In genomic region chr9:133667759-133668450, GRCh38 we compare ENCODE assay signal across 29 cellular contexts. TPM values are rescaled to one million over a fixed set of nuclear protein-coding genes. Genes with fewer than 3 reads are reported as not detected.
DNase-seq lines count a peak whose midpoint lies in the region; ATAC-seq, FAIRE-seq and TF ChIP-seq lines count a peak whose summit lies in the region.
"Had no signal": no experiment of that assay in that cellular context is flagged by ENCODE, and none has a peak within 500 bp of the region (broad histone marks: within the 10 kb centered on the region; RNA-seq: fewer than 3 reads in every experiment).

No MANE protein-coding gene starts in this region.

- no peak overlapping the region for H4K91ac ChIP-seq in IMR-90 (ENCODE audit: insufficient read depth, low read depth, low read length)
- H4K91ac ChIP-seq in H1 (replicated peaks; ENCODE audit: insufficient read length, low read length): no peak overlapping the region

- H2AFZ ChIP-seq in IMR-90 (replicated peaks; ENCODE audit: low read length, poor library complexity): no peak overlapping the region
- H2AFZ ChIP-seq in H1 (ENCODE audit: low read length): no peak overlapping the region
- H2AFZ ChIP-seq: GM23338 had no signal

- dilution Hi-C loops in IMR-90 (cut with HindIII; ENCODE audit: low sequenced_read_pairs, unreplicated experiment): no loop called here

- peak; percentile 40 for ATAC-seq in stimulated activated naive CD8-positive, alpha-beta T cell treated with anti-CD3 and anti-CD28 coated beads, Interleukin-15, amount 100 ng/mL, for 72 hours
- no peak for ATAC-seq in stimulated activated naive CD8-positive, alpha-beta T cell treated with anti-CD3 and anti-CD28 coated beads, Interleukin-15, Interleukin-2, amounts not matched to agents 100 U/mL and 50 U/mL, for 24 hours
- ATAC-seq in IMR-90 (ENCODE audit: low read depth): no peak
- no peak for ATAC-seq in GM21367 (IDR thresholded peaks at IDR 0.05; ENCODE audit: unreplicated experiment)
- no peak for ATAC-seq in activated naive CD4-positive, alpha-beta T cell treated with anti-CD3 and anti-CD28 coated beads, Interleukin-2, amount 50 U/mL, for 72 hours
- ATAC-seq in HG03108 (IDR thresholded peaks at IDR 0.05; ENCODE audit: unreplicated experiment): no peak
- ATAC-seq: GM23338, HCT116, Right ventricle myocardium inferior had no signal

- TF ChIP-seq CTCF in IMR-90 (conservative IDR thresholded peaks at IDR 0.05; ENCODE audit: low read depth, low read length) (no peak), H1 (IDR thresholded peaks at IDR 0.05; ENCODE audit: control extremely low read depth in 1 of 3, insufficient read depth in 1 of 3, low read depth in 1 of 3, low read length in 3 of 3) (no peak)

- H3K27ac ChIP-seq in IMR-90 (ENCODE audit: insufficient read depth, low read length) (no peak overlapping the region), H1 (ENCODE audit: low read depth, low read length) (no peak overlapping the region)
- H3K27ac ChIP-seq: BLaER1 treated with 17β-estradiol and CSF1 and Interleukin-3, amounts not matched to agents 10 nM and 100 nM; SJSA1 had no signal

- H3K14ac ChIP-seq in IMR-90 (replicated peaks; ENCODE audit: low read depth, low read length): no peak overlapping the region
- no peak overlapping the region for H3K14ac ChIP-seq in H1 (ENCODE audit: insufficient read length)

- H4K8ac ChIP-seq in IMR-90 (ENCODE audit: low read depth in 2 of 2, low read length in 2 of 2) (no peak overlapping the region), H1 (ENCODE audit: extremely low read depth, insufficient read depth, low read length) (peak overlapping the region; percentile 2; the same call in 1 of the 2 replicates)

- H3K4me1 Mint-ChIP-seq in stimulated activated naive CD8-positive, alpha-beta T cell treated with anti-CD3 and anti-CD28 coated beads, Interleukin-15, amount 100 ng/mL, for 72 hours: no peaks in the 10 kb centered on the region
- H3K4me1 Mint-ChIP-seq: GM23338, IgD-negative memory B cell had no signal

- H3K4me2 ChIP-seq in IMR-90 (ENCODE audit: low read depth, low read length) (no peak overlapping the region), H1 (ENCODE audit: insufficient read depth in 1 of 2, low read depth in 2 of 2, low read length in 2 of 2) (no peak overlapping the region)
- H3K4me2 ChIP-seq: BLaER1 treated with 17β-estradiol and CSF1 and Interleukin-3, amounts not matched to agents 10 nM and 100 nM; GM23338 had no signal

- 79% methylated on average over 8 of the region's 17 CpGs; no CpG with 5 or more reads in 1 of the 2 experiments for WGBS in IMR-90 (ENCODE audit: extremely low coverage in 2 of 2, insufficient read length in 1 of 2), 2 experiments
- 82% methylated on average over 8 of the region's 17 CpGs; no CpG with 5 or more reads in 1 of the 2 experiments for WGBS in H1 (ENCODE audit: extremely low coverage in 1 of 2, insufficient coverage in 1 of 2, insufficient read length in 1 of 2, insufficient replicate concordance in 2 of 2, low coverage in 1 of 2, low lambda C conversion rate in 2 of 2, missing lambda C conversion rate in 1 of 2), 2 experiments

- BruUV-seq in IMR-90 (replicated peaks; lab: Mats Ljungman, UMichigan): no TSS peak

- TF ChIP-seq POLR2A in IMR-90 (IDR thresholded peaks at IDR 0.05; ENCODE audit: low read depth, low read length) (no peak), H1 (IDR thresholded peaks at IDR 0.05; ENCODE audit: control extremely low read depth in 1 of 2, low read depth in 2 of 2, low read length in 2 of 2) (no peak)

- H3K56ac ChIP-seq in IMR-90 (ENCODE audit: extremely low read depth, insufficient read depth, low read length): no peak overlapping the region
- H3K56ac ChIP-seq in H1 (replicated peaks; ENCODE audit: insufficient read length, low read depth, low read length): no peak overlapping the region

- in situ Hi-C loops in IMR-90 (cut with MboI; ENCODE audit: low sequenced_read_pairs): no loop called here

- H2BK5ac ChIP-seq in IMR-90 (ENCODE audit: low read depth, low read length, poor library complexity, severe bottlenecking): no peak overlapping the region
- no peak overlapping the region for H2BK5ac ChIP-seq in H1 (ENCODE audit: low read depth, low read length)

- no peaks in the 10 kb centered on the region for H4K20me1 ChIP-seq in IMR-90 (ENCODE audit: insufficient read depth, low read length)
- H4K20me1 ChIP-seq in H1 (replicated peaks in 1 of 2; ENCODE audit: control insufficient read depth in 1 of 2, insufficient read depth in 2 of 2, low read length in 2 of 2): no peaks in the 10 kb centered on the region

- no peaks in the 10 kb centered on the region for H3K79me2 ChIP-seq in H1 (ENCODE audit: control insufficient read depth in 1 of 2, insufficient read depth in 2 of 2, low read length in 2 of 2)

- no peaks in the 10 kb centered on the region for H3K23me2 ChIP-seq in H1 (ENCODE audit: low read depth, low read length)

- no peaks in the 10 kb centered on the region; the same call in 1 of the 2 replicates for H3K27me3 ChIP-seq in IMR-90 (ENCODE audit: control insufficient read depth, insufficient read depth, low read length)
- no peaks in the 10 kb centered on the region; a peak in 1 of 7 replicates for H3K27me3 ChIP-seq in H1 (replicated peaks in 1 of 4; ENCODE audit: control insufficient read depth in 3 of 4, extremely low read depth in 1 of 4, insufficient read depth in 3 of 4, low read length in 3 of 4)
- H3K27me3 ChIP-seq: BLaER1 treated with 17β-estradiol and CSF1 and Interleukin-3, amounts not matched to agents 10 nM and 100 nM; SJSA1 had no signal

- H3K79me1 ChIP-seq in IMR-90 (ENCODE audit: low read depth in 1 of 2, low read length in 2 of 2) (no peaks in the 10 kb centered on the region), H1 (ENCODE audit: low read depth, low read length) (no peaks in the 10 kb centered on the region)

- H2AK5ac ChIP-seq in IMR-90 (ENCODE audit: low read depth, low read length): no peak overlapping the region
- no peak overlapping the region for H2AK5ac ChIP-seq in H1 (ENCODE audit: low read depth, low read length)

- no peak for DNase-seq in stimulated activated naive CD8-positive, alpha-beta T cell treated with anti-CD3 and anti-CD28 coated beads, Interleukin-15, amount 100 ng/mL, for 72 hours
- DNase-seq in stimulated activated naive CD8-positive, alpha-beta T cell treated with anti-CD3 and anti-CD28 coated beads, Interleukin-15, Interleukin-2, amounts not matched to agents 100 U/mL and 50 U/mL, for 24 hours: no peak
- DNase-seq in IMR-90 (no peak), H1 (ENCODE audit: low read depth in 1 of 2, low spot score in 2 of 2) (no peak), urothelium cell line (ENCODE audit: low spot score) (peak; percentile 21)
- DNase-seq in activated naive CD4-positive, alpha-beta T cell treated with anti-CD3 and anti-CD28 coated beads, Interleukin-2, amount 50 U/mL, for 72 hours (ENCODE audit: low spot score in 2 of 2): no peak
- DNase-seq: DMS53, GDM1, NCI-H1092, NCI-H1436, NCI-H187 treated with DMSO at 0.1 percent for 48 hours, NCI-H2227 treated with DMSO at 0.1 percent for 48 hours, NCI-H524, NCI-H774, SW 1271 had no signal

- H2BK120ac ChIP-seq in IMR-90 (ENCODE audit: low read depth, low read length): no peak overlapping the region
- no peak overlapping the region for H2BK120ac ChIP-seq in H1 (replicated peaks; ENCODE audit: low read depth, low read length)

- H3K9me3 Mint-ChIP-seq in stimulated activated naive CD8-positive, alpha-beta T cell treated with anti-CD3 and anti-CD28 coated beads, Interleukin-15, amount 100 ng/mL, for 72 hours: no peaks in the 10 kb centered on the region
- no peaks in the 10 kb centered on the region for H3K9me3 Mint-ChIP-seq in activated naive CD4-positive, alpha-beta T cell treated with anti-CD3 and anti-CD28 coated beads, Interleukin-2, amount 50 U/mL, for 72 hours
- H3K9me3 Mint-ChIP-seq: GM23338, IgD-negative memory B cell had no signal

- H3K9ac ChIP-seq in IMR-90 (ENCODE audit: low read depth, low read length) (no peak overlapping the region), H1 (replicated peaks in 1 of 4; ENCODE audit: extremely low read depth in 1 of 4, low read depth in 3 of 4, low read length in 3 of 4) (no peak overlapping the region)
- H3K9ac ChIP-seq: BLaER1 treated with 17β-estradiol and CSF1 and Interleukin-3, amounts not matched to agents 10 nM and 100 nM had no signal

- H3K4me3 ChIP-seq in IMR-90 (ENCODE audit: insufficient read depth, low read depth, low read length) (no peak overlapping the region), H1 (ENCODE audit: extremely low read depth in 1 of 4, insufficient read depth in 2 of 4, low read depth in 3 of 4, low read length in 4 of 4) (no peak overlapping the region)
- H3K4me3 ChIP-seq: BLaER1 treated with 17β-estradiol and CSF1 and Interleukin-3, amounts not matched to agents 10 nM and 100 nM; GM23338; SJSA1 had no signal

- no peak overlapping the region for H2BK12ac ChIP-seq in H1 (ENCODE audit: low read depth, low read length)

- H3K27ac Mint-ChIP-seq in stimulated activated naive CD8-positive, alpha-beta T cell treated with anti-CD3 and anti-CD28 coated beads, Interleukin-15, amount 100 ng/mL, for 72 hours: no peak overlapping the region
- H3K27ac Mint-ChIP-seq in activated naive CD4-positive, alpha-beta T cell treated with anti-CD3 and anti-CD28 coated beads, Interleukin-2, amount 50 U/mL, for 72 hours: no peak overlapping the region
- H3K27ac Mint-ChIP-seq: GM23338, IgD-negative memory B cell had no signal

- no peak for TF ChIP-seq EP300 in H1 (IDR thresholded peaks at IDR 0.05; ENCODE audit: borderline replicate concordance in 1 of 2, low read depth in 2 of 2, low read length in 2 of 2)

- FAIRE-seq in H1 (lab: Jason Lieb, UNC): no peak
- FAIRE-seq in urothelium cell line (lab: Jason Lieb, UNC): peak; percentile 69
- FAIRE-seq: D721Med, GM18507, HTR-8/SVneo, RCC 7860 had no signal

- H3K9me3 ChIP-seq in IMR-90 (ENCODE audit: control insufficient read depth, insufficient read depth, low read length): no peaks in the 10 kb centered on the region
- H3K9me3 ChIP-seq in H1 (ENCODE audit: insufficient read depth in 2 of 2, low read depth in 1 of 2, low read length in 1 of 2): no peaks in the 10 kb centered on the region; a peak in 1 of 4 replicates
- H3K9me3 ChIP-seq: SJSA1 had no signal

- H2AK9ac ChIP-seq in IMR-90 (replicated peaks; ENCODE audit: low read depth, low read length, poor library complexity): peak overlapping the region; percentile 16

- H3K4me3 Mint-ChIP-seq in stimulated activated naive CD8-positive, alpha-beta T cell treated with anti-CD3 and anti-CD28 coated beads, Interleukin-15, amount 100 ng/mL, for 72 hours: no peak overlapping the region
- H3K4me3 Mint-ChIP-seq: IgD-negative memory B cell had no signal

- intact Hi-C loops in IMR-90 (cut with micrococcal nuclease): no loop called here

- H2BK15ac ChIP-seq in IMR-90 (ENCODE audit: low read depth, low read length) (no peak overlapping the region), H1 (ENCODE audit: low read length) (no peak overlapping the region)

- CTCF ChIA-PET in IMR-90 (lab: Yijun Ruan, JAX) (no interaction called here), H1 (lab: Charles Lee; ENCODE audit: partially characterized antibody) (interaction anchor here (0.7 to 1.4 kb wide), 2 partner anchors 8 to 23 kb away, joined by 3 to 5 read pairs; no protein-coding TSS in a partner anchor)

- H3K4ac ChIP-seq in IMR-90 (ENCODE audit: low read depth, low read length) (no peak overlapping the region), H1 (replicated peaks; ENCODE audit: insufficient read length, low read depth, low read length) (no peak overlapping the region)

- POLR2A ChIA-PET in IMR-90 (lab: Charles Lee; ENCODE audit: unreplicated experiment) (no interaction called here), H1 (lab: Charles Lee; ENCODE audit: partially characterized antibody) (interaction anchor here (2.7 kb wide), 1 partner anchor 12 kb away, joined by 7 read pairs; no protein-coding TSS in a partner anchor)

- H3K36me3 Mint-ChIP-seq in activated naive CD4-positive, alpha-beta T cell treated with anti-CD3 and anti-CD28 coated beads, Interleukin-2, amount 50 U/mL, for 72 hours: no peaks in the 10 kb centered on the region
- H3K36me3 Mint-ChIP-seq: IgD-negative memory B cell had no signal

- TF ChIP-seq RAD21 in IMR-90 (IDR thresholded peaks at IDR 0.05; ENCODE audit: low read length): no peak
- TF ChIP-seq RAD21 in H1 (IDR thresholded peaks at IDR 0.05 in 1 of 2, conservative IDR thresholded peaks at IDR 0.05 in 1 of 2; ENCODE audit: low read depth in 2 of 2, low read length in 2 of 2): no peak

- H3K36me3 ChIP-seq in IMR-90 (ENCODE audit: control insufficient read depth, insufficient read depth, low read length) (no peaks in the 10 kb centered on the region), H1 (ENCODE audit: control insufficient read depth in 2 of 4, insufficient read depth in 4 of 4, low read length in 3 of 4) (no peaks in the 10 kb centered on the region)

- no peak overlapping the region for H3K23ac ChIP-seq in IMR-90 (ENCODE audit: low read depth, low read length)
- H3K23ac ChIP-seq in H1 (ENCODE audit: insufficient read length): no peak overlapping the region

- H3K18ac ChIP-seq in IMR-90 (ENCODE audit: low read depth, low read length) (no peak overlapping the region), H1 (ENCODE audit: extremely low read depth, low read length) (no peak overlapping the region)

- H4K5ac ChIP-seq in IMR-90 (ENCODE audit: low read depth, low read length) (no peak overlapping the region), H1 (ENCODE audit: insufficient read length, low read depth, low read length) (no peak overlapping the region)

- H3K4me1 ChIP-seq in IMR-90 (ENCODE audit: control insufficient read depth, insufficient read depth, low read length) (no peaks in the 10 kb centered on the region), H1 (replicated peaks in 1 of 4; ENCODE audit: control insufficient read depth in 3 of 4, insufficient read depth in 4 of 4, low read length in 3 of 4) (peaks cover 0 to 5% (median 0%) of the 10 kb centered on the region in 4 experiments; a peak in 3 of 7 replicates)
- H3K4me1 ChIP-seq: SJSA1 had no signal

- no peak overlapping the region for H2BK20ac ChIP-seq in IMR-90 (ENCODE audit: low read depth, low read length)
- no peak overlapping the region for H2BK20ac ChIP-seq in H1 (ENCODE audit: low read length)

- H3K9me1 ChIP-seq in IMR-90 (ENCODE audit: insufficient read depth, low read length): no peaks in the 10 kb centered on the region

- no peaks in the 10 kb centered on the region for H3K27me3 Mint-ChIP-seq in stimulated activated naive CD8-positive, alpha-beta T cell treated with anti-CD3 and anti-CD28 coated beads, Interleukin-15, amount 100 ng/mL, for 72 hours

RNA-seq across cellular contexts. Expression of gene DBH, which starts 31.7 kb away (rescaled TPM):
- total RNA-seq in IMR-90 (2012; rRNA removed): not detected in 2 replicates
- polyA plus RNA-seq in IMR-90 (2012; rRNA removed): not detected in 2 replicates
- polyA plus RNA-seq in IMR-90 (2012; cell fraction: cytosol; rRNA removed): not detected in 2 replicates
- polyA plus RNA-seq in IMR-90 (2012; cell fraction: nucleus; rRNA removed; ENCODE audit: low replicate concordance): not detected in 2 replicates
- total RNA-seq in H1 (2021; fragmentation: NEBNext Ultra II Directional; extraction: Animal tissue kit (Norgen Biotek cat#: 25700)): 0.29 TPM in 1 of 2 replicates, not detected in the other
- 0.18 and 0.24 TPM in 2 replicates for polyA plus RNA-seq in H1 (2011; rRNA removed)
- 0.17 TPM for polyA plus RNA-seq in H1 (2011; cell fraction: cytosol; rRNA removed)
- 0.76 TPM for polyA plus RNA-seq in H1 (2011; cell fraction: nucleus; rRNA removed)
- polyA plus RNA-seq in H1 (2012, experiment 1 of 2): 0.11 to 0.53 TPM (median 0.31 TPM) in 4 replicates
- polyA plus RNA-seq in H1 (2012, experiment 2 of 2): 0.12 TPM
- polyA plus RNA-seq in H1 (2013, experiment 1 of 2): 0.20 TPM
- polyA plus RNA-seq in H1 (2013, experiment 2 of 2): 0.26 TPM
- 0.10 and 0.22 TPM in 2 replicates for polyA minus RNA-seq in H1 (2011; rRNA and poly(A)+ RNA removed)
- polyA minus RNA-seq in H1 (2011; cell fraction: cytosol; rRNA and poly(A)+ RNA removed): not detected
- 0.40 TPM for polyA minus RNA-seq in H1 (2011; cell fraction: nucleus; rRNA and poly(A)+ RNA removed)
- not detected for total RNA-seq in activated naive CD4-positive, alpha-beta T cell treated with anti-CD3 and anti-CD28 coated beads, Interleukin-2, amount 50 U/mL, for 72 hours
- total RNA-seq: M059J, OCI-LY7, Right ventricle myocardium inferior, SJSA1 had no signal
- polyA plus RNA-seq: IgD-negative memory B cell had no signal

RNA-seq across cellular contexts. Expression of gene FAM163B, which starts 58.7 kb away (rescaled TPM):
- total RNA-seq in IMR-90 (2012; rRNA removed): not detected in 2 replicates
- polyA plus RNA-seq in IMR-90 (2012; rRNA removed) (not detected in 2 replicates), H1 (2011; rRNA removed) (1.0 and 2.6 TPM in 2 replicates)
- not detected in 2 replicates for polyA plus RNA-seq in IMR-90 (2012; cell fraction: cytosol; rRNA removed)
- polyA plus RNA-seq in IMR-90 (2012; cell fraction: nucleus; rRNA removed; ENCODE audit: low replicate concordance): not detected in 2 replicates
- total RNA-seq in H1 (2021; fragmentation: NEBNext Ultra II Directional; extraction: Animal tissue kit (Norgen Biotek cat#: 25700)): 0.38 and 0.63 TPM in 2 replicates
- polyA plus RNA-seq in H1 (2011; cell fraction: cytosol; rRNA removed): 1.5 TPM
- 3.8 TPM for polyA plus RNA-seq in H1 (2011; cell fraction: nucleus; rRNA removed)
- polyA plus RNA-seq in H1 (2012, experiment 1 of 2): 0.64 to 2.1 TPM (median 1.3 TPM) in 4 replicates
- polyA plus RNA-seq in H1 (2012, experiment 2 of 2): 0.38 TPM
- 0.59 TPM for polyA plus RNA-seq in H1 (2013, experiment 1 of 2)
- polyA plus RNA-seq in H1 (2013, experiment 2 of 2): 0.63 TPM
- polyA minus RNA-seq in H1 (2011; rRNA and poly(A)+ RNA removed): 1.2 TPM in 2 replicates
- polyA minus RNA-seq in H1 (2011; cell fraction: cytosol; rRNA and poly(A)+ RNA removed): not detected
- 1.3 TPM for polyA minus RNA-seq in H1 (2011; cell fraction: nucleus; rRNA and poly(A)+ RNA removed)
- not detected for total RNA-seq in activated naive CD4-positive, alpha-beta T cell treated with anti-CD3 and anti-CD28 coated beads, Interleukin-2, amount 50 U/mL, for 72 hours
- total RNA-seq: M059J, SJSA1 had no signal
- polyA plus RNA-seq: IgD-negative memory B cell had no signal
